15 cellular contexts compared by ENCODE assay signal in the genomic region with DNA sequence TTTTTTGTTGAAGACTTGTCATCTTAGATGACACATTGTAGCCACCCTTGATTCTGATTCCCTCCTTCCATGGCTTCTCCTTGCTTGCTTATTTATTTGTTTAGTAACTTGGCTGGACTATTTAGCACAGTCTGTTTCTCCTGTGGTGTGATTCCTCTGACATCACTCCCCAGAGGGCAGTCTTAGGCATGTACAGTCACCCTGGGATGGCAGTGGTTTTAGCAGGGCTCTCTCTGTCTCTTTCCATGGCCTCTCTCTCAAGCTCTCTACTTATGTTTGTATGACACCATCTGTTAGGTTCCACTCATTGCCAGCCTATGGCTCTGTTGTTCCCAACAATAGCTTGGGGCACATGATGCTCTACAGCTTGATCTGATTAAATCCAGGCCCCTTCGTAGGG.
DNase-seq lines count a peak whose midpoint lies in the region; ATAC-seq and TF ChIP-seq lines count a peak whose summit lies in the region.
"Had no signal": no experiment of that assay in that cellular context is flagged by ENCODE, and none has a peak within 500 bp of the region (broad histone marks: within the 10 kb centered on the region; RNA-seq: fewer than 3 reads in every experiment).

No MANE protein-coding gene starts in this region.

- no peak overlapping the region for H4K91ac ChIP-seq in mesenchymal stem cell (ENCODE audit: low read length)

- no peak overlapping the region for H2AFZ ChIP-seq in mesenchymal stem cell (ENCODE audit: low read depth, low read length)

- no peak overlapping the region for H3K4me3 Mint-ChIP-seq in T-cell
- H3K4me3 Mint-ChIP-seq: CD14-positive monocyte, naive B cell had no signal

- H3K9me3 ChIP-seq in RWPE2 (ENCODE audit: severe bottlenecking) = no peaks in the 10 kb centered on the region
- no peaks in the 10 kb centered on the region for H3K9me3 ChIP-seq in mesenchymal stem cell (ENCODE audit: control insufficient read depth, low read length)

- H3K36me3 Mint-ChIP-seq in T-cell = no peaks in the 10 kb centered on the region
- H3K36me3 Mint-ChIP-seq: naive B cell had no signal

- no peak overlapping the region for H3K14ac ChIP-seq in mesenchymal stem cell (ENCODE audit: low read length in 2 of 2)

- POLR2A ChIA-PET in T-cell (lab: Charles Lee) = no interaction called here

- TF ChIP-seq CTCF in RWPE2 (IDR thresholded peaks at IDR 0.05; ENCODE audit: poor library complexity, severe bottlenecking) = no peak

- H2BK15ac ChIP-seq in mesenchymal stem cell (ENCODE audit: low read depth, poor library complexity, severe bottlenecking) = no peak overlapping the region

- no peak overlapping the region for H2BK5ac ChIP-seq in mesenchymal stem cell (ENCODE audit: low read depth, low read length, poor library complexity, severe bottlenecking)

- CTCF ChIA-PET in T-cell (lab: Charles Lee) = interaction anchor here in 1 of 2 donors (2.8 kb wide), 1 partner anchor 8 kb away, joined by 10 read pairs; no protein-coding TSS in a partner anchor

- ATAC-seq in RWPE2 (ENCODE audit: low read depth) (0 out of 3 replicates have a peak, but pooled peaks have one; percentile 40), GM19467 (IDR thresholded peaks at IDR 0.05; ENCODE audit: unreplicated experiment) (no peak), HG03139 (IDR thresholded peaks at IDR 0.05; ENCODE audit: unreplicated experiment) (no peak), T-cell (replicated peaks in 1 of 4) (no peak), HG03135 (IDR thresholded peaks at IDR 0.05; ENCODE audit: unreplicated experiment) (no peak)

- H3K9ac ChIP-seq in mesenchymal stem cell (ENCODE audit: low read length) = peak overlapping the region; percentile 38

- H3K4me1 Mint-ChIP-seq in T-cell = no peaks in the 10 kb centered on the region
- H3K4me1 Mint-ChIP-seq: naive B cell had no signal

- no peaks in the 10 kb centered on the region for H3K79me1 ChIP-seq in mesenchymal stem cell (replicated peaks; ENCODE audit: low read length, poor library complexity, severe bottlenecking)

- no peak overlapping the region for H3K23ac ChIP-seq in mesenchymal stem cell (ENCODE audit: low read length in 2 of 2)

- H4K8ac ChIP-seq in mesenchymal stem cell (ENCODE audit: low read length) = no peak overlapping the region

- no peaks in the 10 kb centered on the region for H3K4me1 ChIP-seq in RWPE2 (ENCODE audit: insufficient read depth, poor library complexity, severe bottlenecking)
- peaks cover 6% of the 10 kb centered on the region for H3K4me1 ChIP-seq in mesenchymal stem cell (ENCODE audit: control insufficient read depth, insufficient read depth, low read depth, low read length)

- H3K4me2 ChIP-seq in mesenchymal stem cell (ENCODE audit: low read length, poor library complexity, severe bottlenecking) = no peak overlapping the region

- DNase-seq in EH (ENCODE audit: low read depth) = peak; percentile 56
- peak; percentile 57 for DNase-seq in H4 (ENCODE audit: low spot score)
- DNase-seq in RWPE2 (ENCODE audit: low spot score) = no peak
- peak; percentile 3 for DNase-seq in mesenchymal stem cell
- no peak for DNase-seq in T-cell
- DNase-seq: effector CD4-positive, alpha-beta T cell; kidney glomerular epithelial cell; naive B cell; retina; SHP77; stimulated activated CD4-positive, alpha-beta T cell treated with anti-CD3 and anti-CD28 coated beads, Interleukin-4, amount 100 ng/mL, for 24 hours had no signal

- H3K27ac ChIP-seq in RWPE2 (ENCODE audit: poor library complexity, severe bottlenecking) (no peak overlapping the region), mesenchymal stem cell (ENCODE audit: low read length, poor library complexity, severe bottlenecking) (no peak overlapping the region)

- peaks cover 9 to 24% of the 10 kb centered on the region in 2 donors for H3K27me3 Mint-ChIP-seq in T-cell

- 59% methylated on average over 1 of the region's 1 CpG for WGBS in mesenchymal stem cell

- no peak overlapping the region for H3K18ac ChIP-seq in mesenchymal stem cell (ENCODE audit: low read depth in 1 of 2, low read length in 2 of 2)

- no peak overlapping the region for H2BK12ac ChIP-seq in mesenchymal stem cell (ENCODE audit: low read length in 2 of 2)

- H3K27ac Mint-ChIP-seq in T-cell = no peak overlapping the region

- H3K36me3 ChIP-seq in RWPE2 (ENCODE audit: low read depth) (no peaks in the 10 kb centered on the region), mesenchymal stem cell (ENCODE audit: control insufficient read depth in 1 of 2, insufficient read depth in 2 of 2, low read depth in 1 of 2, low read length in 2 of 2) (no peaks in the 10 kb centered on the region)

- H2AK5ac ChIP-seq in mesenchymal stem cell (ENCODE audit: low read length, severe bottlenecking) = no peak overlapping the region

- H3K9me3 Mint-ChIP-seq in T-cell = peaks cover 0 to 10% (median 2%) of the 10 kb centered on the region in 3 donors

- H3K4ac ChIP-seq in mesenchymal stem cell (ENCODE audit: low read depth in 1 of 2, low read length in 2 of 2) = no peak overlapping the region

- H3K4me3 ChIP-seq in RWPE2 (ENCODE audit: severe bottlenecking) = no peak overlapping the region
- no peak overlapping the region for H3K4me3 ChIP-seq in mesenchymal stem cell (ENCODE audit: insufficient read depth in 1 of 2, low read depth in 1 of 2, low read length in 2 of 2)

- no peak overlapping the region for H2BK120ac ChIP-seq in mesenchymal stem cell (ENCODE audit: low read depth, low read length)

- no peaks in the 10 kb centered on the region for H3K27me3 ChIP-seq in RWPE2 (ENCODE audit: insufficient read depth, poor library complexity, severe bottlenecking)
- H3K27me3 ChIP-seq in mesenchymal stem cell (ENCODE audit: control insufficient read depth in 1 of 2, insufficient read depth in 1 of 2, low read length in 2 of 2) = peaks cover 0 to under 1% of the 10 kb centered on the region in 2 experiments

Comparison
In these comparisons a context has a peak if more than half of its experiments do, and no peak if none do; other contexts are left out.
1. DNase-seq: peak in EH (single experiment), H4 (single experiment) and mesenchymal stem cell (single experiment); none in RWPE2 (single experiment) and T-cell (0 of 34).